In the genomic region with DNA sequence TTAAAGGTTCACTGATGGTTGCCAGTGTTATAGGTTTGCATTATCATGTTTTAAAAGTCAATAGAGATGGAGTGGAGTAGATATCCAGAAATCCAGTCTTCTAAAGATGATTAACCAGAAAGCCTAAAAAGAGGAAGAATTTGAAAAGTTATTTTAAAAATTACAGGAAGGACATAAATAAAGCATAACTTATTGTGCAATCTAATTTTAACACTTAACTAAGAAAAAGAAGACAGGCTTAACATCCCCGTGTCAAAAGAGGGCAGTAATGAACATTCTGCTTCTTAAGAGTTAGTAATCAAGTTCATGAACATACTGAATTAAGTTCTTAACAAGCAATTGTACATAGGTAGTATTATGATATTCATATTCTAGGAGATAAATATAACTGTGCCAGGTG, we compare ENCODE assay signal across 19 cellular contexts. TPM values are rescaled to one million over a fixed set of nuclear protein-coding genes. Genes with fewer than 3 reads are reported as not detected.
DNase-seq lines count a peak whose midpoint lies in the region; ATAC-seq, FAIRE-seq and TF ChIP-seq lines count a peak whose summit lies in the region.
"Had no signal": no experiment of that assay in that cellular context is flagged by ENCODE, and none has a peak within 500 bp of the region (broad histone marks: within the 10 kb centered on the region; RNA-seq: fewer than 3 reads in every experiment).

No MANE protein-coding gene starts in this region.

- H3K79me2 ChIP-seq in K562 (ENCODE audit: control insufficient read depth, insufficient read depth, low read length) = peaks cover 37% of the 10 kb centered on the region

- H3K9me1 ChIP-seq in K562 (ENCODE audit: control insufficient read depth, insufficient read depth, low read length) = no peaks in the 10 kb centered on the region

- intact Hi-C loops in K562 (cut with micrococcal nuclease) = no loop called here

- 0 out of 2 replicates have a peak, but pooled peaks cover 2% of the 10 kb centered on the region for H4K20me1 ChIP-seq in K562 (replicated peaks; ENCODE audit: control insufficient read depth, insufficient read depth, low read length)

- no peak for FAIRE-seq in K562 (lab: Jason Lieb, UNC)
- FAIRE-seq: A549 had no signal

- TF ChIP-seq POLR2A in K562 (conservative IDR thresholded peaks at IDR 0.05) = no peak

- DNase-seq in AML-193 (lab: John Stamatoyannopoulos, UW) (peak; percentile 51 to 61), Kasumi-1 (lab: John Stamatoyannopoulos, UW) (peak; percentile 35 to 36), NOMO-1 treated with DMSO at 0.1 percent for 48 hours (lab: John Stamatoyannopoulos, UW; ENCODE audit: unreplicated experiment) (peak; percentile 87), K562 (ENCODE audit: extremely low read depth in 1 of 4, low spot score in 3 of 4) (no peak), ureter (ENCODE audit: low spot score) (no peak), glomerular visceral epithelial cell (ENCODE audit: extremely low spot score) (no peak), AG20443 (ENCODE audit: low spot score) (no peak)
- no peak for DNase-seq in effector memory CD4-positive, alpha-beta T cell
- DNase-seq: DMS79 treated with DMSO at 0.1 percent for 48 hours, Karpas-422, MM.1S, NCI-H1417 treated with DMSO at 0.1 percent for 48 hours, NCI-H1930, NCI-H226, NCI-H526, SHP77 treated with DMSO at 0.1 percent for 48 hours, T-helper 17 cell had no signal

- ATAC-seq in K562 = no peak
- ATAC-seq: A549, T-helper 17 cell had no signal

- CTCF ChIA-PET in K562 (lab: Yijun Ruan, JAX; ENCODE audit: low intra/inter-chr PET ratio) = no interaction called here

- H3K9me3 ChIP-seq in K562 (replicated peaks; ENCODE audit: control insufficient read depth, insufficient read depth, low read depth, low read length) = no peaks in the 10 kb centered on the region
- H3K9me3 ChIP-seq in effector memory CD4-positive, alpha-beta T cell (ENCODE audit: control insufficient read depth, low read length) = no peaks in the 10 kb centered on the region
- H3K9me3 ChIP-seq: A549 had no signal

- H3K36me3 ChIP-seq in K562 (ENCODE audit: control insufficient read depth, insufficient read depth, low read length) = peaks cover 24% of the 10 kb centered on the region; the same call in 2 of the 3 replicates
- H3K36me3 ChIP-seq in effector memory CD4-positive, alpha-beta T cell (ENCODE audit: control insufficient read depth, insufficient read depth, low read length) = no peaks in the 10 kb centered on the region

- in situ Hi-C loops in K562 (cut with MboI) = no loop called here

- no peaks in the 10 kb centered on the region for H3K27me3 ChIP-seq in K562 (ENCODE audit: control insufficient read depth in 2 of 2, insufficient read depth in 2 of 2, low read length in 2 of 2)
- no peaks in the 10 kb centered on the region for H3K27me3 ChIP-seq in effector memory CD4-positive, alpha-beta T cell (replicated peaks; ENCODE audit: control insufficient read depth, insufficient read depth, low read length, poor library complexity, severe bottlenecking)

- POLR2A ChIA-PET in K562 (lab: Yijun Ruan, JAX) = no interaction called here

- TF ChIP-seq EP300 in K562 (IDR thresholded peaks at IDR 0.05; ENCODE audit: low read length) = no peak

- TF ChIP-seq RAD21 in K562 (CRISPR knock-in tag; conservative IDR thresholded peaks at IDR 0.05 in 1 of 2, IDR thresholded peaks at IDR 0.05 in 1 of 2) = no peak

- WGBS in K562 (ENCODE audit: insufficient coverage, low coverage, missing lambda C conversion rate) = 90% methylated on average over 1 of the region's 1 CpG

- BruUV-seq in K562 (replicated peaks; lab: Mats Ljungman, UMichigan) = no TSS peak

- H3K4me1 ChIP-seq in K562 (replicated peaks in 1 of 2; ENCODE audit: control insufficient read depth in 2 of 2, insufficient read depth in 2 of 2, low read length in 2 of 2) = peaks cover 0 to 3% of the 10 kb centered on the region in 2 experiments; a peak in 1 of 5 replicates
- no peaks in the 10 kb centered on the region for H3K4me1 ChIP-seq in effector memory CD4-positive, alpha-beta T cell (ENCODE audit: control insufficient read depth, insufficient read depth, low read length, poor library complexity, severe bottlenecking)
- H3K4me1 ChIP-seq: A549 had no signal

- no peak overlapping the region for H3K9ac ChIP-seq in K562 (ENCODE audit: insufficient read depth in 1 of 2, low read depth in 2 of 2, low read length in 2 of 2)

- H3K4me3 ChIP-seq in K562 = no peak overlapping the region
- H3K4me3 ChIP-seq in effector memory CD4-positive, alpha-beta T cell (ENCODE audit: insufficient read depth, low read depth, low read length, poor library complexity, severe bottlenecking) = no peak overlapping the region
- H3K4me3 ChIP-seq: A549 had no signal

- TF ChIP-seq CTCF in K562 (IDR thresholded peaks at IDR 0.05 in 2 of 3, conservative IDR thresholded peaks at IDR 0.05 in 1 of 3; ENCODE audit: insufficient read depth in 2 of 3, low read depth in 1 of 3, low read length in 3 of 3) = no peak

- no peak overlapping the region for H3K27ac ChIP-seq in K562 (ENCODE audit: extremely low read depth, low read depth, low read length)
- no peak overlapping the region for H3K27ac ChIP-seq in effector memory CD4-positive, alpha-beta T cell (ENCODE audit: insufficient read depth, low read length, poor library complexity, severe bottlenecking)
- H3K27ac ChIP-seq: A549, C4-2B had no signal

- H2AFZ ChIP-seq in K562 (ENCODE audit: low read depth, low read length) = no peak overlapping the region

- H3K4me2 ChIP-seq in K562 (ENCODE audit: insufficient read depth, low read length) = no peak overlapping the region
- H3K4me2 ChIP-seq: A549 had no signal

TF ChIP-seq in K562, 482 proteins besides CTCF, POLR2A, EP300 and RAD21:
- no peak for TF ChIP-seq TARDBP (IDR thresholded peaks at IDR 0.05)
- no peak for TF ChIP-seq ZNF830 (CRISPR knock-in tag; IDR thresholded peaks at IDR 0.05)
- no peak for TF ChIP-seq CEBPG (CRISPR knock-in tag; IDR thresholded peaks at IDR 0.05)
- peak; percentile 40 to 68; a peak in 2 of 4 replicates for TF ChIP-seq CEBPG (tag; conservative IDR thresholded peaks at IDR 0.05 in 1 of 2, IDR thresholded peaks at IDR 0.05 in 1 of 2)
- peak; percentile 68 for TF ChIP-seq CEBPB (tag; IDR thresholded peaks at IDR 0.05)
TF ChIP-seq in K562: peak in this region for 2.

RNA-seq across cellular contexts. Expression of gene ELF2, which starts 39.3 kb away (rescaled TPM):
- 57.5 and 146 TPM in 2 replicates for total RNA-seq in K562 (2011; cell fraction: chromatin; rRNA removed; ENCODE audit: low replicate concordance)
- total RNA-seq in K562 (2011; cell fraction: nucleolus; rRNA removed) = 30.2 and 35.3 TPM in 2 replicates
- total RNA-seq in K562 (2011; cell fraction: nucleoplasm; rRNA removed) = 66.7 and 117 TPM in 2 replicates
- 29.7 TPM in 2 replicates for total RNA-seq in K562 (2014; rRNA removed)
- 58.7 and 71.2 TPM in 2 replicates for total RNA-seq in K562 (2014; rRNA removed; fragmentation: Illumina TruSeq; extraction: Trizol)
- total RNA-seq in K562 (2015; rRNA removed; fragmentation: Illumina TruSeq; extraction: Trizol) = 47.5 and 51.3 TPM in 2 replicates
- total RNA-seq in K562 (2021) = 43.4 and 43.5 TPM in 2 replicates
- 48.7 and 54.3 TPM in 2 replicates for polyA plus RNA-seq in K562 (2011; rRNA removed)
- polyA plus RNA-seq in K562 (2011; cell fraction: cytosol; rRNA removed) = 22.0 and 25.1 TPM in 2 replicates
- polyA plus RNA-seq in K562 (2011; cell fraction: nucleus; rRNA removed) = 34.1 and 37.9 TPM in 2 replicates
- 25.8 and 27.5 TPM in 2 replicates for polyA plus RNA-seq in K562 (2012)
- 37.9 and 41.6 TPM in 2 replicates for polyA plus RNA-seq in K562 (2014; fragmentation: Illumina TruSeq; extraction: Trizol)
- 10 to 100 TPM in 1 of 2 experiments, 1 to 10 TPM in 1; 9.4 to 18.0 TPM for polyA plus RNA-seq in K562 (2014; fragmentation: Nextera tagmentation; extraction: Ambion mirVana)
- polyA plus RNA-seq in K562 (2014; rRNA removed) = 29.1 and 30.3 TPM in 2 replicates
- polyA minus RNA-seq in K562 (2011; rRNA and poly(A)+ RNA removed) = 80.9 and 88.5 TPM in 2 replicates
- 32.9 and 33.7 TPM in 2 replicates for polyA minus RNA-seq in K562 (2011; cell fraction: cytosol; rRNA and poly(A)+ RNA removed)
- polyA minus RNA-seq in K562 (2011; cell fraction: nucleus; rRNA and poly(A)+ RNA removed) = 28.0 and 46.7 TPM in 2 replicates
- 59.7 TPM for total RNA-seq in ureter

Comparison
In these comparisons a context has a peak if more than half of its experiments do, and no peak if none do; other contexts are left out.
1. DNase-seq: peak in AML-193 (2 of 2), Kasumi-1 (2 of 2) and NOMO-1 treated with DMSO at 0.1 percent for 48 hours (single experiment); none in K562 (0 of 4), ureter (single experiment), glomerular visceral epithelial cell (single experiment), AG20443 (single experiment) and effector memory CD4-positive, alpha-beta T cell (0 of 3).